8 cellular contexts compared by ENCODE assay signal in genomic region chr2:183078163-183078466, GRCh38. TPM values are rescaled to one million over a fixed set of nuclear protein-coding genes. Genes with fewer than 3 reads are reported as not detected.
DNase-seq lines count a peak whose midpoint lies in the region; ATAC-seq and TF ChIP-seq lines count a peak whose summit lies in the region.

No MANE protein-coding gene starts in this region.

- peak overlapping the region; percentile 67 for H3K4me3 ChIP-seq in A673 (ENCODE audit: low read depth, low read length, poor library complexity, severe bottlenecking)
- peak overlapping the region; percentile 61 to 66 for H3K4me3 ChIP-seq in right atrium auricular region
- H3K4me3 ChIP-seq in skeletal muscle cell (ENCODE audit: low read depth, low read length), result peak overlapping the region; percentile 56

- H3K4me3 Mint-ChIP-seq in H9, result peak overlapping the region; percentile 77 to 92
- H3K4me3 Mint-ChIP-seq in activated T-cell treated with anti-CD3 and anti-CD28 coated beads, Interleukin-2, amount 50 U/mL, for 72 hours, result peak overlapping the region; percentile 90 to 99

- no TSS peak for BruUV-seq in A673 (replicated peaks; lab: Mats Ljungman, UMichigan)

- H3K4me1 ChIP-seq in A673 (ENCODE audit: insufficient read depth, low read length, poor library complexity, severe bottlenecking), result peaks cover 10% of the 10 kb centered on the region
- peaks cover 2% of the 10 kb centered on the region; the same call in 1 of the 2 replicates for H3K4me1 ChIP-seq in H9 (ENCODE audit: insufficient read depth, low read length)
- peaks cover 0 to 10% of the 10 kb centered on the region in 2 donors for H3K4me1 ChIP-seq in right atrium auricular region

- H2BK20ac ChIP-seq in H9 (ENCODE audit: low read depth, low read length, poor library complexity, severe bottlenecking), result no peak overlapping the region

- H3K9me3 ChIP-seq in A673 (ENCODE audit: low read depth, low read length, poor library complexity, severe bottlenecking) (no peaks in the 10 kb centered on the region), H9 (ENCODE audit: control insufficient read depth, low read depth, low read length) (no peaks in the 10 kb centered on the region), right atrium auricular region (no peaks in the 10 kb centered on the region)

- WGBS in H9 (ENCODE audit: extremely low coverage, insufficient read length, low lambda C conversion rate), result no CpG with 5 or more reads among the region's 8 CpGs

- H2BK120ac ChIP-seq in H9 (ENCODE audit: low read depth, low read length, poor library complexity, severe bottlenecking), result no peak overlapping the region

- no peaks in the 10 kb centered on the region for H4K20me1 ChIP-seq in H9 (ENCODE audit: control insufficient read depth, insufficient read depth, insufficient read length)

- no peak overlapping the region for H2AK5ac ChIP-seq in H9 (ENCODE audit: insufficient read length, low read length)

- no peak overlapping the region for H4K91ac ChIP-seq in H9 (ENCODE audit: insufficient read length, low read depth, low read length)

- H3K18ac ChIP-seq in H9 (ENCODE audit: insufficient read length, low read depth, low read length), result no peak overlapping the region

- no peak overlapping the region for H4K5ac ChIP-seq in H9 (ENCODE audit: insufficient read length, low read depth, low read length)

- POLR2A ChIA-PET in A673 (lab: Charles Lee; ENCODE audit: low non-redundant PET), result no interaction called here

- no peaks in the 10 kb centered on the region for H3K79me1 ChIP-seq in H9 (ENCODE audit: insufficient read depth, low read depth, low read length, poor library complexity, severe bottlenecking)

- H3K23ac ChIP-seq in H9 (ENCODE audit: insufficient read length, low read depth, low read length), result no peak overlapping the region

- no peak overlapping the region for H3K56ac ChIP-seq in H9 (ENCODE audit: insufficient read length, low read depth, low read length)

- intact Hi-C loops in A673 (cut with micrococcal nuclease; ENCODE audit: unreplicated experiment), result no loop called here

- no peak overlapping the region for H3T11ph ChIP-seq in H9 (ENCODE audit: low read length)

- no peak overlapping the region for H3K14ac ChIP-seq in H9 (ENCODE audit: insufficient read depth, low read length)

- peaks cover 6% of the 10 kb centered on the region for H3K23me2 ChIP-seq in H9 (ENCODE audit: insufficient read length, low read depth, low read length, poor library complexity, severe bottlenecking)

- no peak overlapping the region for H2AFZ ChIP-seq in H9 (ENCODE audit: low read length)

- H3K36me3 Mint-ChIP-seq in H9 (ENCODE audit: insufficient read depth in 1 of 3, low read depth in 3 of 3), result no peaks in the 10 kb centered on the region
- H3K36me3 Mint-ChIP-seq in activated T-cell treated with anti-CD3 and anti-CD28 coated beads, Interleukin-2, amount 50 U/mL, for 72 hours (ENCODE audit: insufficient read depth in 2 of 2), result no peaks in the 10 kb centered on the region

- no peak overlapping the region for H2BK12ac ChIP-seq in H9 (ENCODE audit: insufficient read length, low read depth, low read length)

- peak overlapping the region; percentile 42 to 93 (median 88); a peak in 5 of 7 replicates for H3K27ac Mint-ChIP-seq in H9
- H3K27ac Mint-ChIP-seq in activated T-cell treated with anti-CD3 and anti-CD28 coated beads, Interleukin-2, amount 50 U/mL, for 72 hours, result peak overlapping the region; percentile 88

- H4K8ac ChIP-seq in H9 (replicated peaks; ENCODE audit: insufficient read length, low read depth, low read length), result no peak overlapping the region

- no peak overlapping the region for H2BK15ac ChIP-seq in H9 (ENCODE audit: low read depth, low read length)

- H3K4ac ChIP-seq in H9 (ENCODE audit: low read depth, low read length), result no peak overlapping the region

- DNase-seq in A673 (ENCODE audit: low spot score) (no peak), H9 (peak; percentile 74), right atrium auricular region (ENCODE audit: low spot score) (no peak), skeletal muscle cell (ENCODE audit: low read depth) (no peak), midbrain (lab: John Stamatoyannopoulos, UW) (no peak)
- no peak for DNase-seq in activated T-cell treated with anti-CD3 and anti-CD28 coated beads, Interleukin-2, amount 50 U/mL, for 72 hours

- no peaks in the 10 kb centered on the region for H3K9me3 Mint-ChIP-seq in H9
- no peaks in the 10 kb centered on the region for H3K9me3 Mint-ChIP-seq in activated T-cell treated with anti-CD3 and anti-CD28 coated beads, Interleukin-2, amount 50 U/mL, for 72 hours

- H3K36me3 ChIP-seq in A673 (ENCODE audit: insufficient read depth, low read length, poor library complexity, severe bottlenecking), result no peaks in the 10 kb centered on the region
- no peaks in the 10 kb centered on the region for H3K36me3 ChIP-seq in right atrium auricular region

- H3K79me2 ChIP-seq in H9 (ENCODE audit: insufficient read depth, low read length), result no peaks in the 10 kb centered on the region

- H3K27me3 Mint-ChIP-seq in H9 (ENCODE audit: low read depth), result no peaks in the 10 kb centered on the region
- no peaks in the 10 kb centered on the region for H3K27me3 Mint-ChIP-seq in activated T-cell treated with anti-CD3 and anti-CD28 coated beads, Interleukin-2, amount 50 U/mL, for 72 hours (ENCODE audit: low read depth)

- peaks cover 20 to 25% of the 10 kb centered on the region in 2 experiments for H3K4me1 Mint-ChIP-seq in H9
- peaks cover 9% of the 10 kb centered on the region for H3K4me1 Mint-ChIP-seq in activated T-cell treated with anti-CD3 and anti-CD28 coated beads, Interleukin-2, amount 50 U/mL, for 72 hours (ENCODE audit: low read depth)

- peak overlapping the region; percentile 66 for H3K27ac ChIP-seq in A673 (ENCODE audit: low read depth, low read length, poor library complexity, severe bottlenecking)
- H3K27ac ChIP-seq in H9 (ENCODE audit: insufficient read length, low read depth, low read length), result peak overlapping the region; percentile 8
- H3K27ac ChIP-seq in right atrium auricular region, result peak overlapping the region; percentile 85 to 90

- no peak overlapping the region for H2BK5ac ChIP-seq in H9 (ENCODE audit: insufficient read length, low read length)

- ATAC-seq in activated T-cell treated with anti-CD3 and anti-CD28 coated beads, Interleukin-2, amount 50 U/mL, for 72 hours (replicated peaks in 1 of 2), result peak in 1 of 2 donors; percentile 52
- ATAC-seq in GM21529 (IDR thresholded peaks at IDR 0.05; ENCODE audit: unreplicated experiment), result no peak
- no peak for ATAC-seq in HG02763 (IDR thresholded peaks at IDR 0.05; ENCODE audit: unreplicated experiment)

- H3K4me2 ChIP-seq in H9 (ENCODE audit: insufficient read depth, insufficient read length, low read length), result peak overlapping the region; percentile 93

- H3K9ac ChIP-seq in H9 (ENCODE audit: extremely low read depth, insufficient read length, low read length), result peak overlapping the region; percentile 67

- TF ChIP-seq CTCF in A673 (conservative IDR thresholded peaks at IDR 0.05; ENCODE audit: low read depth, low read length) (no peak), H9 (conservative IDR thresholded peaks at IDR 0.05) (no peak), right atrium auricular region (IDR thresholded peaks at IDR 0.05) (no peak)

- CTCF ChIA-PET in A673 (lab: Charles Lee), result no interaction called here

- no peaks in the 10 kb centered on the region for H3K27me3 ChIP-seq in A673 (replicated peaks; ENCODE audit: insufficient read depth, low read depth, low read length, poor library complexity)
- no peaks in the 10 kb centered on the region for H3K27me3 ChIP-seq in H9 (ENCODE audit: insufficient read depth, low read length)
- no peaks in the 10 kb centered on the region for H3K27me3 ChIP-seq in right atrium auricular region

RNA-seq across cellular contexts. Expression of gene DUSP19, which starts 0.4 kb away (rescaled TPM):
- total RNA-seq in A673 (2021) (5.2 and 6.4 TPM in 2 replicates), H9 (2021) (1.2 and 1.8 TPM in 2 replicates), right atrium auricular region (10 to 100 TPM in 1 of 2 donors, 1 to 10 TPM in 1; 5.5 to 15.3 TPM)
- total RNA-seq in activated T-cell treated with anti-CD3 and anti-CD28 coated beads, Interleukin-2, amount 50 U/mL, for 72 hours, result 1 to 10 TPM; 2.8 TPM

RNA-seq across cellular contexts. Expression of gene NCKAP1, which starts 39.9 kb away (rescaled TPM):
- total RNA-seq in A673 (2021), result 153 and 177 TPM in 2 replicates
- total RNA-seq in H9 (2021), result 99.8 and 112 TPM in 2 replicates
- 10 to 100 TPM in 1 of 2 donors, 1 to 10 TPM in 1; 9.3 to 12.4 TPM for total RNA-seq in activated T-cell treated with anti-CD3 and anti-CD28 coated beads, Interleukin-2, amount 50 U/mL, for 72 hours
- total RNA-seq in right atrium auricular region, result 100 to 1,000 TPM; 107 to 113 TPM

RNA-seq across cellular contexts. Expression of gene NUP35, which starts 46.1 kb away (rescaled TPM):
- 55.3 and 62.0 TPM in 2 replicates for total RNA-seq in A673 (2021)
- 53.6 and 53.7 TPM in 2 replicates for total RNA-seq in H9 (2021)
- 10 to 100 TPM; 23.1 to 23.9 TPM for total RNA-seq in activated T-cell treated with anti-CD3 and anti-CD28 coated beads, Interleukin-2, amount 50 U/mL, for 72 hours
- total RNA-seq in right atrium auricular region, result 1 to 10 TPM; 5.0 to 6.6 TPM

Comparison
In these comparisons a context has a peak if more than half of its experiments do, and no peak if none do; other contexts are left out.
1. H3K27ac ChIP-seq: peak in every context shown above with its lines; median percentile 88 in right atrium auricular region; 66 in A673; 8 in H9.